In genomic region chr14:69672372-69672771, GRCh38 we compare ENCODE assay signal across 15 cellular contexts.
A peak's percentile ranks its signal among the peaks of the same experiment; 100 is the strongest.
DNase-seq lines count a peak whose midpoint lies in the region; ATAC-seq and TF ChIP-seq lines count a peak whose summit lies in the region.
"Had no signal": no experiment of that assay in that cellular context is flagged by ENCODE, and none has a peak within 500 bp of the region (broad histone marks: within the 10 kb centered on the region; RNA-seq: fewer than 3 reads in every experiment).

No MANE protein-coding gene starts in this region.

- H3K27me3 ChIP-seq in BLaER1 (no peaks in the 10 kb centered on the region), SU-DHL-6 (ENCODE audit: low read length) (no peaks in the 10 kb centered on the region), foreskin keratinocyte (no peaks in the 10 kb centered on the region)
- no peaks in the 10 kb centered on the region for H3K27me3 ChIP-seq in CD4-positive, alpha-beta T cell (ENCODE audit: control insufficient read depth, insufficient read depth, low read length)

- peaks cover 21% of the 10 kb centered on the region for H3F3A ChIP-seq in SU-DHL-6 (ENCODE audit: insufficient read depth)

- H4K20me1 ChIP-seq in BLaER1 (peaks cover 65% of the 10 kb centered on the region), SU-DHL-6 (ENCODE audit: low read depth, low read length) (no peaks in the 10 kb centered on the region; the same call in 1 of the 2 replicates)

- POLR2A ChIA-PET in CD4-positive, alpha-beta T cell (lab: Charles Lee), result no interaction called here

- H3K4me1 Mint-ChIP-seq in CD4-positive, alpha-beta T cell (ENCODE audit: low read depth), result peaks cover 95% of the 10 kb centered on the region
- H3K4me1 Mint-ChIP-seq in immature natural killer cell, result peaks cover 94 to 98% of the 10 kb centered on the region in 2 donors

- peak overlapping the region; percentile 28 for H3K4me3 Mint-ChIP-seq in CD4-positive, alpha-beta T cell
- H3K4me3 Mint-ChIP-seq in immature natural killer cell, result peak overlapping the region in 1 of 5 donors; percentile 43
- H3K4me3 Mint-ChIP-seq: neural crest cell had no signal

- no peaks in the 10 kb centered on the region for H3K9me2 ChIP-seq in SU-DHL-6 (replicated peaks; ENCODE audit: insufficient read depth, low read length)
- H3K9me2 ChIP-seq: SK-N-SH had no signal

- peaks cover 30% of the 10 kb centered on the region for H3K36me3 Mint-ChIP-seq in CD4-positive, alpha-beta T cell (ENCODE audit: low read depth)
- peaks cover 0 to 9% (median 3%) of the 10 kb centered on the region in 3 donors for H3K36me3 Mint-ChIP-seq in immature natural killer cell

- H2AFZ ChIP-seq in SU-DHL-6 (ENCODE audit: low read depth, low read length, severe bottlenecking), result no peak overlapping the region

- H3K4me1 ChIP-seq in BLaER1 (peaks cover 74% of the 10 kb centered on the region), foreskin keratinocyte (no peaks in the 10 kb centered on the region)

- H3K36me3 ChIP-seq in BLaER1 (peaks cover 31% of the 10 kb centered on the region), SU-DHL-6 (ENCODE audit: low read length) (no peaks in the 10 kb centered on the region)

- peak overlapping the region; percentile 2 for H3K27ac Mint-ChIP-seq in CD4-positive, alpha-beta T cell
- peak overlapping the region; percentile 36 to 86 (median 59) for H3K27ac Mint-ChIP-seq in immature natural killer cell

- CTCF ChIA-PET in CD4-positive, alpha-beta T cell (lab: Charles Lee), result no interaction called here

- H3K9ac ChIP-seq in BLaER1 (no peak overlapping the region), SU-DHL-6 (ENCODE audit: low read length) (peak overlapping the region; percentile 26; the same call in 1 of the 2 replicates)
- H3K9ac ChIP-seq: SK-N-SH had no signal

- ATAC-seq in CD4-positive, alpha-beta T cell (ENCODE audit: poor library complexity), result no peak
- ATAC-seq in foreskin keratinocyte (no peak), HG03469 (IDR thresholded peaks at IDR 0.05; ENCODE audit: unreplicated experiment) (no peak)
- ATAC-seq: sciatic nerve had no signal

- no peak for DNase-seq in CD4-positive, alpha-beta T cell
- DNase-seq in immature natural killer cell (no peak), KBM-7 (no peak), foreskin keratinocyte (no peak), ecto neural progenitor cell (ENCODE audit: low spot score) (no peak)
- DNase-seq: activated naive CD8-positive, alpha-beta T cell treated with anti-CD3 and anti-CD28 coated beads, Interleukin-2, amount 10 ng/mL, durations not matched to agents 7 days and 5 days; left cardiac atrium; SK-N-SH; stimulated activated CD4-positive, alpha-beta T cell treated with anti-CD3 and anti-CD28 coated beads, Interleukin-4, amount 100 ng/mL, for 24 hours had no signal

- TF ChIP-seq CTCF in CD4-positive, alpha-beta T cell (IDR thresholded peaks at IDR 0.05), result no peak
- TF ChIP-seq CTCF in SU-DHL-6 (IDR thresholded peaks at IDR 0.05; ENCODE audit: insufficient read depth, low read length, poor library complexity, severe bottlenecking) (no peak), foreskin keratinocyte (conservative IDR thresholded peaks at IDR 0.05) (no peak)

- peaks cover 99% of the 10 kb centered on the region for H3K79me2 ChIP-seq in SU-DHL-6 (ENCODE audit: insufficient read depth, low read length)

- intact Hi-C loops in CD4-positive, alpha-beta T cell (cut with DNase I, micrococcal nuclease), result loop anchor here in 1 of 2 experiments (5.0 kb wide), 1 partner anchor 35 kb away; no protein-coding TSS in a partner anchor

- H3K4me3 ChIP-seq in BLaER1 (no peak overlapping the region), SU-DHL-6 (ENCODE audit: insufficient read depth, low read length, poor library complexity, severe bottlenecking) (no peak overlapping the region)

- no peaks in the 10 kb centered on the region for H3K9me3 Mint-ChIP-seq in CD4-positive, alpha-beta T cell
- H3K9me3 Mint-ChIP-seq in immature natural killer cell, result no peaks in the 10 kb centered on the region
- H3K9me3 Mint-ChIP-seq: activated naive CD8-positive, alpha-beta T cell treated with anti-CD3 and anti-CD28 coated beads, Interleukin-2, amount 10 ng/mL, durations not matched to agents 7 days and 5 days; neural crest cell had no signal

- H3K4me2 ChIP-seq in BLaER1 (peak overlapping the region; percentile 86), SU-DHL-6 (ENCODE audit: low read depth, low read length, poor library complexity, severe bottlenecking) (peak overlapping the region; percentile 27)
- H3K4me2 ChIP-seq: SK-N-SH had no signal

- peak overlapping the region; percentile 80 for H3K27ac ChIP-seq in BLaER1
- no peak overlapping the region for H3K27ac ChIP-seq in CD4-positive, alpha-beta T cell (ENCODE audit: low read depth, low read length)
- peak overlapping the region; percentile 73 for H3K27ac ChIP-seq in SU-DHL-6 (ENCODE audit: low read depth, low read length)
- H3K27ac ChIP-seq in foreskin keratinocyte, result no peak overlapping the region
- H3K27ac ChIP-seq: epithelial cell of prostate had no signal

- H3K9me3 ChIP-seq in BLaER1 (peaks cover 9% of the 10 kb centered on the region; the same call in 1 of the 2 replicates), SU-DHL-6 (ENCODE audit: insufficient read depth, low read length) (no peaks in the 10 kb centered on the region)
- no peaks in the 10 kb centered on the region for H3K9me3 ChIP-seq in CD4-positive, alpha-beta T cell (ENCODE audit: control insufficient read depth, low read length)
- H3K9me3 ChIP-seq: SK-N-SH had no signal

- no peaks in the 10 kb centered on the region for H3K27me3 Mint-ChIP-seq in CD4-positive, alpha-beta T cell
- peaks cover 3 to 7% (median 4%) of the 10 kb centered on the region in 3 donors for H3K27me3 Mint-ChIP-seq in immature natural killer cell (ENCODE audit: low read depth in 3 of 3)
- H3K27me3 Mint-ChIP-seq: activated naive CD8-positive, alpha-beta T cell treated with anti-CD3 and anti-CD28 coated beads, Interleukin-2, amount 10 ng/mL, durations not matched to agents 7 days and 5 days had no signal

- in situ Hi-C loops in KBM-7 (cut with MboI; ENCODE audit: low pct_unique_long_range_greater_than_20kb, low sequenced_read_pairs), result no loop called here

Comparison
In these comparisons a context has a peak if more than half of its experiments do, and no peak if none do; other contexts are left out.
1. H3K27ac ChIP-seq: peak in BLaER1 (single experiment) and SU-DHL-6 (single experiment); none in CD4-positive, alpha-beta T cell (single experiment) and foreskin keratinocyte (single experiment).